ENCODE assay signal across 1 cellular context in genomic region chr17:79508291-79508716, GRCh38.
TF ChIP-seq lines count a peak whose summit lies in the region.

No MANE protein-coding gene starts in this region.

TF ChIP-seq in SK-N-SH, 30 proteins besides CTCF, POLR2A, EP300 and RAD21 (continued from another document):
- TF ChIP-seq PBX3 (IDR thresholded peaks at IDR 0.05) = no peak
- TF ChIP-seq FOXJ3 (CRISPR knock-in tag; IDR thresholded peaks at IDR 0.05) = no peak
